8 cellular contexts compared by ENCODE assay signal in genomic region chr20:34525709-34526416, GRCh38. TPM values are rescaled to one million over a fixed set of nuclear protein-coding genes. Genes with fewer than 3 reads are reported as not detected.
A peak's percentile ranks its signal among the peaks of the same experiment; 100 is the strongest.
DNase-seq lines count a peak whose midpoint lies in the region; ATAC-seq and TF ChIP-seq lines count a peak whose summit lies in the region.

No MANE protein-coding gene starts in this region.

- peaks cover 72% of the 10 kb centered on the region for H4K20me1 ChIP-seq in osteoblast (ENCODE audit: insufficient read depth, low read length)

- H3K4me3 Mint-ChIP-seq in T-helper 17 cell (no peak overlapping the region), CD14-positive monocyte (no peak overlapping the region)
- no peak overlapping the region for H3K4me3 Mint-ChIP-seq in naive thymus-derived CD8-positive, alpha-beta T cell

- peak overlapping the region; percentile 34 for H3K27ac ChIP-seq in HEK293 (ENCODE audit: extremely low read depth, low read depth, low read length)
- peak overlapping the region; percentile 83 for H3K27ac ChIP-seq in osteoblast (ENCODE audit: low read depth, low read length)

- no peaks in the 10 kb centered on the region for H3K9me3 Mint-ChIP-seq in naive thymus-derived CD8-positive, alpha-beta T cell
- H3K9me3 Mint-ChIP-seq in CD14-positive monocyte: no peaks in the 10 kb centered on the region

- peaks cover 25% of the 10 kb centered on the region for H3K4me1 Mint-ChIP-seq in T-helper 17 cell
- H3K4me1 Mint-ChIP-seq in naive thymus-derived CD8-positive, alpha-beta T cell: peaks cover 17 to 54% (median 44%) of the 10 kb centered on the region in 4 donors
- H3K4me1 Mint-ChIP-seq in CD14-positive monocyte: peaks cover 7% of the 10 kb centered on the region

- H3K9me3 ChIP-seq in HEK293 (ENCODE audit: control insufficient read depth, insufficient read depth, low read depth, low read length): no peaks in the 10 kb centered on the region
- H3K9me3 ChIP-seq in T-helper 17 cell (ENCODE audit: control insufficient read depth, low read length, poor library complexity, severe bottlenecking): no peaks in the 10 kb centered on the region
- no peaks in the 10 kb centered on the region for H3K9me3 ChIP-seq in osteoblast (ENCODE audit: low read depth, low read length)

- CTCF ChIA-PET in HEK293 (lab: Yijun Ruan, JAX): interaction anchor here (0.7 to 7.7 kb wide), 3 partner anchors 10 to 213 kb away, joined by 3 to 116 read pairs (median 8); partner anchors contain the start of gene DYNLRB1

- TF ChIP-seq CTCF in HEK293 (tag by site-specific recombination; IDR thresholded peaks at IDR 0.05): no peak
- no peak for TF ChIP-seq CTCF in osteoblast (IDR thresholded peaks at IDR 0.05; ENCODE audit: extremely low read depth, low read depth, low read length)
- no peak for TF ChIP-seq CTCF in CD14-positive monocyte (IDR thresholded peaks at IDR 0.05)

- H3K27me3 Mint-ChIP-seq in T-helper 17 cell: no peaks in the 10 kb centered on the region
- no peaks in the 10 kb centered on the region for H3K27me3 Mint-ChIP-seq in naive thymus-derived CD8-positive, alpha-beta T cell
- H3K27me3 Mint-ChIP-seq in CD14-positive monocyte (ENCODE audit: low read depth in 3 of 3): peaks cover 0 to 2% (median 0%) of the 10 kb centered on the region in 3 donors

- no peak overlapping the region for H2AFZ ChIP-seq in osteoblast (ENCODE audit: low read length)

- peak overlapping the region; percentile 62 for H3K4me2 ChIP-seq in osteoblast (ENCODE audit: insufficient read depth, low read length)

- POLR2A ChIA-PET in HEK293 (lab: Yijun Ruan, JAX): interaction anchor here (2.0 kb wide), 1 partner anchor 10 kb away, joined by 20 read pairs; the partner anchor contains the start of gene DYNLRB1
- POLR2A ChIA-PET in naive thymus-derived CD8-positive, alpha-beta T cell (lab: Charles Lee): no interaction called here

- peak overlapping the region; percentile 37 for H3K27ac Mint-ChIP-seq in T-helper 17 cell
- H3K27ac Mint-ChIP-seq in naive thymus-derived CD8-positive, alpha-beta T cell: peak overlapping the region in 2 of 10 donors; percentile 27 to 53
- peak overlapping the region in 2 of 7 donors; percentile 69 to 78 for H3K27ac Mint-ChIP-seq in CD14-positive monocyte

- ATAC-seq in T-helper 17 cell (no peak), HG02981 (IDR thresholded peaks at IDR 0.05; ENCODE audit: unreplicated experiment) (no peak), GM21447 (IDR thresholded peaks at IDR 0.05; ENCODE audit: unreplicated experiment) (no peak)
- no peak for ATAC-seq in naive thymus-derived CD8-positive, alpha-beta T cell

- H3K36me3 ChIP-seq in HEK293 (ENCODE audit: control insufficient read depth in 2 of 2, insufficient read depth in 1 of 2, low read length in 2 of 2) (peaks cover 3 to 63% of the 10 kb centered on the region in 2 experiments; a peak in 2 of 3 replicates), osteoblast (ENCODE audit: insufficient read depth, low read length) (peaks cover 41% of the 10 kb centered on the region)

- H3K79me2 ChIP-seq in osteoblast (ENCODE audit: insufficient read depth, low read length): peaks cover 76% of the 10 kb centered on the region

- H3K4me3 ChIP-seq in HEK293 (ENCODE audit: low read depth, low read length) (no peak overlapping the region), osteoblast (ENCODE audit: insufficient read depth, low read length) (no peak overlapping the region)

- DNase-seq in T-helper 17 cell (no peak), fibroblast of the conjunctiva (ENCODE audit: low read depth) (peak; percentile 96), osteoblast (ENCODE audit: insufficient read length, low spot score, missing footprints) (peak; percentile 96), CD14-positive monocyte (ENCODE audit: low spot score) (no peak)
- no peak for DNase-seq in naive thymus-derived CD8-positive, alpha-beta T cell

- intact Hi-C loops in CD14-positive monocyte (cut with micrococcal nuclease): no loop called here

- H3K36me3 Mint-ChIP-seq in T-helper 17 cell (ENCODE audit: low read depth) (no peaks in the 10 kb centered on the region), CD14-positive monocyte (peaks cover 69 to 86% of the 10 kb centered on the region in 2 donors)
- H3K36me3 Mint-ChIP-seq in naive thymus-derived CD8-positive, alpha-beta T cell: peaks cover 0 to 67% (median 5%) of the 10 kb centered on the region in 3 donors

- H3K27me3 ChIP-seq in osteoblast (ENCODE audit: insufficient read depth, low read length): no peaks in the 10 kb centered on the region

- H3K4me1 ChIP-seq in HEK293 (ENCODE audit: control insufficient read depth, insufficient read depth, low read length): peaks cover 9% of the 10 kb centered on the region
- peaks cover 46% of the 10 kb centered on the region for H3K4me1 ChIP-seq in osteoblast (ENCODE audit: insufficient read depth, low read length)

TF ChIP-seq in HEK293, 187 proteins besides CTCF, POLR2A, EP300 and RAD21 (continues in another document):
- TF ChIP-seq ZNF335 (tag by site-specific recombination; conservative IDR thresholded peaks at IDR 0.05) (peak; percentile 63; the same call in 1 of the 2 replicates), SALL2 (tag by site-specific recombination; IDR thresholded peaks at IDR 0.05; ENCODE audit: borderline replicate concordance) (no peak), ZBTB10 (tag by site-specific recombination; IDR thresholded peaks at IDR 0.05) (peak; percentile 52; the same call in 1 of the 2 replicates), TSHZ1 (tag by site-specific recombination; IDR thresholded peaks at IDR 0.05; ENCODE audit: borderline replicate concordance) (0 out of 2 replicates have a peak, but pooled peaks have one; percentile 7), ZBTB1 (tag by site-specific recombination; IDR thresholded peaks at IDR 0.05) (no peak), GLIS2 (tag by site-specific recombination; IDR thresholded peaks at IDR 0.05) (peak; percentile 71)

RNA-seq across cellular contexts. Expression of gene DYNLRB1, which starts 9.6 kb away (rescaled TPM):
- total RNA-seq in T-helper 17 cell (10 to 100 TPM; 52.8 to 62.0 TPM), osteoblast (51.0 and 51.6 TPM in 2 replicates)
- 10 to 100 TPM; 60.1 to 67.6 TPM for total RNA-seq in naive thymus-derived CD8-positive, alpha-beta T cell
- polyA plus RNA-seq in naive thymus-derived CD8-positive, alpha-beta T cell: 100 to 1,000 TPM; 216 to 275 (median 268) TPM
- 100 to 1,000 TPM; 148 to 166 TPM for polyA plus RNA-seq in CD14-positive monocyte

RNA-seq across cellular contexts. Expression of gene MAP1LC3A, which starts 32.7 kb away (rescaled TPM):
- total RNA-seq in T-helper 17 cell (10 to 100 TPM; 11.7 to 13.7 TPM), osteoblast (24.8 and 29.7 TPM in 2 replicates)
- 1 to 10 TPM in 1 of 2 experiments, under 1 TPM in 1; 0.99 to 2.4 TPM for total RNA-seq in naive thymus-derived CD8-positive, alpha-beta T cell
- polyA plus RNA-seq in naive thymus-derived CD8-positive, alpha-beta T cell: 1 to 10 TPM in 2 of 3 donors, under 1 TPM in 1; 0.94 to 2.1 (median 1.6) TPM
- polyA plus RNA-seq in CD14-positive monocyte: 1 to 10 TPM; 2.5 to 2.6 TPM

Comparison
In these comparisons a context has a peak if more than half of its experiments do, and no peak if none do; other contexts are left out.
1. DNase-seq: peak in fibroblast of the conjunctiva (single experiment) and osteoblast (single experiment); none in T-helper 17 cell (0 of 3), naive thymus-derived CD8-positive, alpha-beta T cell (0 of 10) and CD14-positive monocyte (single experiment).